ENCODE assay signal across 1 cellular context in the genomic region with DNA sequence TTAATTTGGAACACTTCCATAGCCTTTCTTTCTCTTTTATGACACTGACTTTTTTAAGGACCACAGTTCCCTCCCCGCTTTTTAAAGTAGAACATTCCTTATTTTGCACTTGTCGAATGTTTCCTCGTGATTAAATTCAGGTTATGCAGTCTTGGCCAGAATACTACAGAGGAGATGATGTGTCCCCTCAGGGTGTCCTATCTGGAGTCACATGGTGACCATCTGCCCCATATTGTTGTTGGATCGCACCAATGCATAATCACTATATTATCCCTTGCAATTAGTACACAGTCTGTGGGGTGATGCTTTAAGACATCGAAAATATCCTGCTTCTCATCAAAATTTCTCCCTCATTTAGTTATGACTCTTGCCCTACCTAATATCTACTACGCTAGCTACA.
TF ChIP-seq lines count a peak whose summit lies in the region.

No MANE protein-coding gene starts in this region.

TF ChIP-seq in WTC11, 78 proteins besides CTCF, POLR2A, EP300 and RAD21:
- TF ChIP-seq ZNF317 (CRISPR knock-in tag; IDR thresholded peaks at IDR 0.05; ENCODE audit: borderline replicate concordance, low read depth) = no peak
TF ChIP-seq in WTC11: peak in this region for 0.
